19 cellular contexts compared by ENCODE assay signal in genomic region chr14:54147285-54147684, GRCh38.
DNase-seq lines count a peak whose midpoint lies in the region; ATAC-seq and TF ChIP-seq lines count a peak whose summit lies in the region.
"Had no signal": no experiment of that assay in that cellular context is flagged by ENCODE, and none has a peak within 500 bp of the region (broad histone marks: within the 10 kb centered on the region; RNA-seq: fewer than 3 reads in every experiment).

No MANE protein-coding gene starts in this region.

- H3K4me3 Mint-ChIP-seq in MCF 10A (ENCODE audit: unreplicated experiment) = no peak overlapping the region
- H3K4me3 Mint-ChIP-seq: activated CD4-positive, alpha-beta T cell treated with anti-CD3 and anti-CD28 coated beads, Interleukin-2, amount 10 ng/mL, durations not matched to agents 7 days and 5 days; CD4-positive, alpha-beta memory T cell had no signal

- TF ChIP-seq POLR2A in breast epithelium (IDR thresholded peaks at IDR 0.05) = no peak
- no peak for TF ChIP-seq POLR2A in adrenal gland (IDR thresholded peaks at IDR 0.05)

- no peaks in the 10 kb centered on the region for H3K4me1 ChIP-seq in breast epithelium
- no peaks in the 10 kb centered on the region for H3K4me1 ChIP-seq in adrenal gland (replicated peaks in 1 of 2)
- H3K4me1 ChIP-seq: parathyroid adenoma had no signal

- H3K27ac Mint-ChIP-seq in MCF 10A (ENCODE audit: low read depth, unreplicated experiment) = peak overlapping the region; percentile 2
- H3K27ac Mint-ChIP-seq: activated CD4-positive, alpha-beta T cell treated with anti-CD3 and anti-CD28 coated beads, Interleukin-2, amount 10 ng/mL, durations not matched to agents 7 days and 5 days; activated naive CD4-positive, alpha-beta T cell treated with anti-CD3 and anti-CD28 coated beads, Interleukin-2, amount 50 U/mL, for 72 hours; CD4-positive, alpha-beta memory T cell had no signal

- TF ChIP-seq CTCF in MCF 10A (IDR thresholded peaks at IDR 0.05; ENCODE audit: unreplicated experiment) (no peak), breast epithelium (IDR thresholded peaks at IDR 0.05) (no peak), adrenal gland (IDR thresholded peaks at IDR 0.05) (no peak), fibroblast of villous mesenchyme (IDR thresholded peaks at IDR 0.05; ENCODE audit: insufficient read depth, low read depth, low read length) (no peak)

- H3K36me3 ChIP-seq in breast epithelium = no peaks in the 10 kb centered on the region
- no peaks in the 10 kb centered on the region for H3K36me3 ChIP-seq in adrenal gland (replicated peaks in 1 of 2)

- no peaks in the 10 kb centered on the region for H3K36me3 Mint-ChIP-seq in MCF 10A (ENCODE audit: insufficient read depth, unreplicated experiment)
- H3K36me3 Mint-ChIP-seq: CD4-positive, alpha-beta memory T cell had no signal

- CTCF ChIA-PET in MCF 10A (lab: Yijun Ruan, JAX) = no interaction called here

- 51 to 62% (median 56%) methylated on average over 2 of the region's 2 CpGs for WGBS in adrenal gland, 4 donors

- H3K4me1 Mint-ChIP-seq in MCF 10A (ENCODE audit: insufficient read depth, unreplicated experiment) = peaks cover 22% of the 10 kb centered on the region
- H3K4me1 Mint-ChIP-seq: activated CD4-positive, alpha-beta T cell treated with anti-CD3 and anti-CD28 coated beads, Interleukin-2, amount 10 ng/mL, durations not matched to agents 7 days and 5 days; CD4-positive, alpha-beta memory T cell had no signal

- peaks cover 8% of the 10 kb centered on the region for H3K9me3 Mint-ChIP-seq in MCF 10A (ENCODE audit: unreplicated experiment)

- no peak overlapping the region for H3K27ac ChIP-seq in breast epithelium
- no peak overlapping the region for H3K27ac ChIP-seq in adrenal gland
- H3K27ac ChIP-seq: hepatocyte, parathyroid adenoma, RWPE1 had no signal

- H3K4me3 ChIP-seq in breast epithelium (no peak overlapping the region), adrenal gland (no peak overlapping the region), fibroblast of villous mesenchyme (ENCODE audit: low read depth, low read length) (no peak overlapping the region)
- H3K4me3 ChIP-seq: hepatocyte had no signal

- no peak for ATAC-seq in HG02981 (IDR thresholded peaks at IDR 0.05; ENCODE audit: unreplicated experiment)
- ATAC-seq: activated naive CD4-positive, alpha-beta T cell treated with anti-CD3 and anti-CD28 coated beads, Interleukin-2, amount 50 U/mL, for 72 hours had no signal

- H3K27me3 ChIP-seq in breast epithelium (no peaks in the 10 kb centered on the region), adrenal gland (no peaks in the 10 kb centered on the region)
- H3K27me3 ChIP-seq: hepatocyte had no signal

- POLR2A ChIA-PET in MCF 10A (lab: Yijun Ruan, JAX) = interaction anchor here (0.9 kb wide), 1 partner anchor 14 kb away, joined by 3 read pairs; no protein-coding TSS in a partner anchor

- DNase-seq in MCF 10A (ENCODE audit: unreplicated experiment) = peak; percentile 77
- DNase-seq in breast epithelium (ENCODE audit: low spot score in 2 of 2) = no peak
- DNase-seq in adrenal gland = peak in 4 of 7 donors; percentile 11 to 30 (median 23)
- DNase-seq in fibroblast of villous mesenchyme (ENCODE audit: low read depth) = peak; percentile 48
- DNase-seq in DMS53 treated with DMSO at 0.1 percent for 48 hours (lab: John Stamatoyannopoulos, UW; ENCODE audit: unreplicated experiment) = no peak
- DNase-seq in T-helper 1 cell = no peak
- no peak for DNase-seq in stimulated activated CD4-positive, alpha-beta T cell treated with anti-CD3 and anti-CD28 coated beads, Interleukin-15, amount 100 ng/mL, for 24 hours
- DNase-seq: 8988T; activated CD4-positive, alpha-beta T cell treated with anti-CD3 and anti-CD28 coated beads, Interleukin-2, amount 10 ng/mL, durations not matched to agents 7 days and 5 days; CD4-positive, alpha-beta memory T cell; GDM1; NCI-H2029 treated with DMSO at 0.1 percent for 48 hours; stimulated activated CD4-positive, alpha-beta T cell treated with anti-CD3 and anti-CD28 coated beads, Interleukin-12 subunit alpha, Interleukin-12 subunit beta, amount 100 ng/mL, for 4 hours; T-helper 9 cell had no signal

- H3K9me3 ChIP-seq in breast epithelium (peaks cover 3 to 10% of the 10 kb centered on the region in 2 donors), adrenal gland (replicated peaks in 1 of 3) (no peaks in the 10 kb centered on the region)

- BruUV-seq in MCF 10A (replicated peaks; lab: Mats Ljungman, UMichigan) = no TSS peak

- intact Hi-C loops in MCF 10A (cut with micrococcal nuclease) = no loop called here
- intact Hi-C loops in breast epithelium (cut with DNase I; ENCODE audit: low total_unique reads) = no loop called here
- intact Hi-C loops in adrenal gland (cut with DNase I) = no loop called here

- no peaks in the 10 kb centered on the region for H3K27me3 Mint-ChIP-seq in MCF 10A (ENCODE audit: insufficient read depth, unreplicated experiment)

Comparison
In these comparisons a context has a peak if more than half of its experiments do, and no peak if none do; other contexts are left out.
1. DNase-seq: peak in MCF 10A (single experiment), adrenal gland (4 of 7) and fibroblast of villous mesenchyme (single experiment); none in breast epithelium (0 of 2), DMS53 treated with DMSO at 0.1 percent for 48 hours (single experiment), T-helper 1 cell (0 of 5) and stimulated activated CD4-positive, alpha-beta T cell treated with anti-CD3 and anti-CD28 coated beads, Interleukin-15, amount 100 ng/mL, for 24 hours (single experiment).